ENCODE assay signal across 8 cellular contexts in genomic region chr9:36486454-36486932, GRCh38.
DNase-seq lines count a peak whose midpoint lies in the region; ATAC-seq and TF ChIP-seq lines count a peak whose summit lies in the region.

No MANE protein-coding gene starts in this region.

- CTCF ChIA-PET in AG04449 (lab: Yijun Ruan, JAX), result interaction anchor here (1.4 to 2.0 kb wide), 2 partner anchors 11 to 79 kb away, joined by 3 to 12 read pairs; no protein-coding TSS in a partner anchor

- DNase-seq in AG04449 (ENCODE audit: low read depth, low spot score) (no peak), NB4 (ENCODE audit: low read depth) (no peak), body of pancreas (peak in 3 of 4 donors; percentile 23 to 35 (median 26)), left colon (peak in 1 of 2 donors; percentile 28), NCI-H1930 (lab: John Stamatoyannopoulos, UW) (no peak), foreskin melanocyte (no peak)
- peak; percentile 20 for DNase-seq in stimulated activated naive CD8-positive, alpha-beta T cell treated with anti-CD3 and anti-CD28 coated beads, Interleukin-15, Interleukin-2, amounts not matched to agents 100 U/mL and 50 U/mL, for 24 hours

- ATAC-seq in GM18907 (IDR thresholded peaks at IDR 0.05; ENCODE audit: unreplicated experiment), result peak; percentile 7
- no peak for ATAC-seq in body of pancreas
- ATAC-seq in left colon, result peak; percentile 10
- no peak for ATAC-seq in stimulated activated naive CD8-positive, alpha-beta T cell treated with anti-CD3 and anti-CD28 coated beads, Interleukin-15, Interleukin-2, amounts not matched to agents 100 U/mL and 50 U/mL, for 24 hours

- H3K27ac ChIP-seq in body of pancreas, result peak overlapping the region; percentile 83 to 88 (median 85)

- intact Hi-C loops in body of pancreas (cut with DNase I), result no loop called here
- intact Hi-C loops in left colon (cut with DNase I, micrococcal nuclease), result no loop called here

- H3K27me3 ChIP-seq in body of pancreas, result no peaks in the 10 kb centered on the region

- POLR2A ChIA-PET in AG04449 (lab: Yijun Ruan, JAX), result interaction anchor here (1.4 kb wide), 1 partner anchor 25 kb away, joined by 4 read pairs; no protein-coding TSS in a partner anchor

- H3K4me3 ChIP-seq in AG04449 (ENCODE audit: low read depth, low read length) (peak overlapping the region; percentile 83), NB4 (ENCODE audit: low read depth, low read length) (peak overlapping the region; percentile 76), body of pancreas (peak overlapping the region; percentile 90 to 97)

- peaks cover 21% of the 10 kb centered on the region for H3K4me1 ChIP-seq in body of pancreas

- no peaks in the 10 kb centered on the region for H3K9me3 ChIP-seq in body of pancreas

- TF ChIP-seq POLR2A in NB4 (IDR thresholded peaks at IDR 0.05; ENCODE audit: extremely low read depth, insufficient read length) (no peak), body of pancreas (IDR thresholded peaks at IDR 0.05) (peak in 2 of 3 donors; percentile 18 to 46)

- no peak for TF ChIP-seq CTCF in AG04449 (IDR thresholded peaks at IDR 0.05; ENCODE audit: insufficient read depth, low read length, missing control alignments)
- TF ChIP-seq CTCF in NB4 (IDR thresholded peaks at IDR 0.05; ENCODE audit: low read depth, low read length), result no peak
- no peak for TF ChIP-seq CTCF in body of pancreas (IDR thresholded peaks at IDR 0.05)

- H3K36me3 ChIP-seq in body of pancreas (replicated peaks in 1 of 2; ENCODE audit: insufficient read depth in 1 of 2, low read depth in 2 of 2), result no peaks in the 10 kb centered on the region

- 1% methylated on average over 18 to 19 of the region's 22 CpGs for WGBS in body of pancreas, 2 donors

Comparison
In these comparisons a context has a peak if more than half of its experiments do, and no peak if none do; other contexts are left out.
1. DNase-seq: peak in body of pancreas (3 of 4) and stimulated activated naive CD8-positive, alpha-beta T cell treated with anti-CD3 and anti-CD28 coated beads, Interleukin-15, Interleukin-2, amounts not matched to agents 100 U/mL and 50 U/mL, for 24 hours (single experiment); none in AG04449 (single experiment), NB4 (single experiment), NCI-H1930 (0 of 2) and foreskin melanocyte (single experiment).
2. ATAC-seq: peak in GM18907 (single experiment) and left colon (single experiment); none in body of pancreas (single experiment) and stimulated activated naive CD8-positive, alpha-beta T cell treated with anti-CD3 and anti-CD28 coated beads, Interleukin-15, Interleukin-2, amounts not matched to agents 100 U/mL and 50 U/mL, for 24 hours (single experiment).
3. Peak in every context shown above with its lines, with median percentiles within 50 percentile points of each other: H3K4me3 ChIP-seq.